14 cellular contexts compared by ENCODE assay signal in the genomic region with DNA sequence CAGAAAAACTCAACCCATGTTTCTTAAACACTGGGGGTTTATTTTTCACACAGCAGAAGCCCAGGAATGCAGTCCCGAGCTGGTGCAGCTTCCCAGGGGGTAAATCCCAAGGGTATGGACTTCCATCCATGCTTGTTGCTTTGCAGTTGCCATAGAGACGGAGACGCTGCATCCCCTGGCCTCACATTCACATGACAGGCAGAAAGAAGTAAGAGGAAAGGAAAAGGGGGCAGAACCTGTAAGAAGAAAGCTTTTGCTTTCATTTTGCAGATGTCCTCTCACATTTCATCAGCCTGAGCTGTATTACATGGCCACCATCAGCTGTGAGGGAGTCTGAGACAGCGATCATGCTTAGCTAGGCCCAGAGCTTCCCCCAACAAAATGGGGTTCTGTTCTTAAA.
DNase-seq lines count a peak whose midpoint lies in the region; FAIRE-seq and TF ChIP-seq lines count a peak whose summit lies in the region.
"Had no signal": no experiment of that assay in that cellular context is flagged by ENCODE, and none has a peak within 500 bp of the region (broad histone marks: within the 10 kb centered on the region; RNA-seq: fewer than 3 reads in every experiment).

No MANE protein-coding gene starts in this region.

- H3K36me3 ChIP-seq in HEK293 (ENCODE audit: control insufficient read depth in 2 of 2, insufficient read depth in 1 of 2, low read length in 2 of 2) = no peaks in the 10 kb centered on the region
- no peaks in the 10 kb centered on the region for H3K36me3 ChIP-seq in tibial artery
- H3K36me3 ChIP-seq in MG63 = no peaks in the 10 kb centered on the region
- H3K36me3 ChIP-seq: SJSA1 had no signal

- CTCF ChIA-PET in HEK293 (lab: Yijun Ruan, JAX) = interaction anchor here (0.6 kb wide), 2 partner anchors 172 to 415 kb away, joined by 3 read pairs; no protein-coding TSS in a partner anchor

- peak overlapping the region in 3 of 5 experiments; percentile 19 to 68 (median 50) for H3K4me3 Mint-ChIP-seq in brain
- H3K4me3 Mint-ChIP-seq in mesothelial cell of epicardium = no peak overlapping the region
- H3K4me3 Mint-ChIP-seq: activated naive CD4-positive, alpha-beta T cell treated with anti-CD3 and anti-CD28 coated beads, Interleukin-2, amount 50 U/mL, for 24 hours; CD4-positive, alpha-beta T cell had no signal

- POLR2A ChIA-PET in HEK293 (lab: Yijun Ruan, JAX) = no interaction called here

- no peak overlapping the region for H3K27ac ChIP-seq in HEK293 (ENCODE audit: extremely low read depth, low read depth, low read length)
- H3K27ac ChIP-seq in tibial artery = no peak overlapping the region

- H3K4me1 ChIP-seq in HEK293 (ENCODE audit: control insufficient read depth, insufficient read depth, low read length) (no peaks in the 10 kb centered on the region), tibial artery (no peaks in the 10 kb centered on the region)
- H3K4me1 ChIP-seq: SJSA1 had no signal

- no peaks in the 10 kb centered on the region for H3K27me3 Mint-ChIP-seq in brain
- no peaks in the 10 kb centered on the region for H3K27me3 Mint-ChIP-seq in mesothelial cell of epicardium (ENCODE audit: low read depth)

- H3K36me3 Mint-ChIP-seq in brain (no peaks in the 10 kb centered on the region), mesothelial cell of epicardium (peaks cover 5% of the 10 kb centered on the region)
- H3K36me3 Mint-ChIP-seq: activated naive CD4-positive, alpha-beta T cell treated with anti-CD3 and anti-CD28 coated beads, Interleukin-2, amount 50 U/mL, for 24 hours had no signal

- no peak for TF ChIP-seq CTCF in HEK293 (tag by site-specific recombination; IDR thresholded peaks at IDR 0.05)
- no peak for TF ChIP-seq CTCF in brain (conservative IDR thresholded peaks at IDR 0.05)
- TF ChIP-seq CTCF in mesothelial cell of epicardium (IDR thresholded peaks at IDR 0.05; ENCODE audit: unreplicated experiment) = no peak
- no peak for TF ChIP-seq CTCF in tibial artery (IDR thresholded peaks at IDR 0.05)

- H3K27ac Mint-ChIP-seq in brain (peak overlapping the region in 4 of 5 experiments; percentile 79 to 96 (median 95)), mesothelial cell of epicardium (peak overlapping the region; percentile 75)
- H3K27ac Mint-ChIP-seq: activated naive CD4-positive, alpha-beta T cell treated with anti-CD3 and anti-CD28 coated beads, Interleukin-2, amount 50 U/mL, for 24 hours; CD4-positive, alpha-beta T cell had no signal

- DNase-seq in ELF-1 (ENCODE audit: low read depth, low spot score) (peak; percentile 68), mesothelial cell of epicardium (ENCODE audit: low spot score in 2 of 2, unreplicated experiment in 2 of 2) (no peak), tibial artery (no peak), foreskin melanocyte (no peak), RCC 7860 (ENCODE audit: low spot score) (no peak), MG63 (no peak)
- DNase-seq: CD4-positive, alpha-beta T cell; dermis blood vessel endothelial cell; NCI-H1092; NCI-H526 treated with DMSO at 0.1 percent for 48 hours had no signal

- intact Hi-C loops in tibial artery (cut with DNase I; ENCODE audit: low total_unique reads) = no loop called here

- FAIRE-seq in RCC 7860 (lab: Jason Lieb, UNC) = no peak

- H3K27me3 ChIP-seq in tibial artery = no peaks in the 10 kb centered on the region
- H3K27me3 ChIP-seq in MG63 = 0 out of 2 replicates have a peak, but pooled peaks cover 1% of the 10 kb centered on the region
- H3K27me3 ChIP-seq: SJSA1 had no signal

- no peak overlapping the region for H3K4me3 ChIP-seq in HEK293 (ENCODE audit: low read depth, low read length)
- no peak overlapping the region for H3K4me3 ChIP-seq in tibial artery
- no peak overlapping the region for H3K4me3 ChIP-seq in MG63
- H3K4me3 ChIP-seq: SJSA1 had no signal

- H3K9me3 Mint-ChIP-seq in brain (peaks cover 0 to 11% (median 4%) of the 10 kb centered on the region in 5 experiments), mesothelial cell of epicardium (peaks cover 8% of the 10 kb centered on the region)

- H3K9me3 ChIP-seq in HEK293 (ENCODE audit: control insufficient read depth, insufficient read depth, low read depth, low read length) (no peaks in the 10 kb centered on the region), tibial artery (no peaks in the 10 kb centered on the region), MG63 (no peaks in the 10 kb centered on the region)
- H3K9me3 ChIP-seq: SJSA1 had no signal

- H3K4me1 Mint-ChIP-seq in brain (peaks cover 56% of the 10 kb centered on the region), mesothelial cell of epicardium (peaks cover 13% of the 10 kb centered on the region)
- H3K4me1 Mint-ChIP-seq: activated naive CD4-positive, alpha-beta T cell treated with anti-CD3 and anti-CD28 coated beads, Interleukin-2, amount 50 U/mL, for 24 hours had no signal

TF ChIP-seq in HEK293, 187 proteins besides CTCF, POLR2A, EP300 and RAD21:
- TF ChIP-seq ZNF596 (tag by site-specific recombination; IDR thresholded peaks at IDR 0.05) (no peak), ZNF311 (tag by site-specific recombination; IDR thresholded peaks at IDR 0.05; ENCODE audit: borderline replicate concordance) (no peak), ZNF394 (tag by site-specific recombination; IDR thresholded peaks at IDR 0.05; ENCODE audit: borderline replicate concordance) (no peak), ZNF132 (tag by site-specific recombination; IDR thresholded peaks at IDR 0.05; ENCODE audit: borderline replicate concordance) (no peak), ZNF555 (tag by site-specific recombination; conservative IDR thresholded peaks at IDR 0.05) (no peak), GLIS1 (tag by site-specific recombination; IDR thresholded peaks at IDR 0.05) (0 out of 2 replicates have a peak, but pooled peaks have one; percentile 36)
